Comparison of ENCODE assay signal across 11 cellular contexts in genomic region chr20:11454966-11455799, GRCh38.
DNase-seq lines count a peak whose midpoint lies in the region; ATAC-seq and TF ChIP-seq lines count a peak whose summit lies in the region.
"Had no signal": no experiment of that assay in that cellular context is flagged by ENCODE, and none has a peak within 500 bp of the region (broad histone marks: within the 10 kb centered on the region; RNA-seq: fewer than 3 reads in every experiment).

No MANE protein-coding gene starts in this region.

- no peaks in the 10 kb centered on the region for H3K27me3 ChIP-seq in right lobe of liver

- ATAC-seq in HG02943 (IDR thresholded peaks at IDR 0.05; ENCODE audit: low read depth, unreplicated experiment) (peak; percentile 40), right lobe of liver (no peak), HG03571 (IDR thresholded peaks at IDR 0.05; ENCODE audit: unreplicated experiment) (no peak)
- ATAC-seq: stimulated activated naive CD8-positive, alpha-beta T cell treated with anti-CD3 and anti-CD28 coated beads, Interleukin-15, Interleukin-2, amounts not matched to agents 100 U/mL and 50 U/mL, for 24 hours had no signal

- H3K36me3 ChIP-seq in right lobe of liver = no peaks in the 10 kb centered on the region

- no peak for TF ChIP-seq CTCF in right lobe of liver (IDR thresholded peaks at IDR 0.05)

- no peak overlapping the region for H3K4me3 ChIP-seq in right lobe of liver

- DNase-seq in ELF-1 (ENCODE audit: low read depth, low spot score) (peak; percentile 86), T1000 (lab: John Stamatoyannopoulos, UW) (peak; percentile 34), iris pigment epithelial cell (ENCODE audit: low read depth) (peak; percentile 91), occipital lobe (lab: John Stamatoyannopoulos, UW) (no peak), right lobe of liver (no peak), HUDEP-2 (lab: John Stamatoyannopoulos, UW; ENCODE audit: unreplicated experiment in 76 of 76) (no peak)
- DNase-seq: midbrain; NCI-H1417; stimulated activated naive CD8-positive, alpha-beta T cell treated with anti-CD3 and anti-CD28 coated beads, Interleukin-15, Interleukin-2, amounts not matched to agents 100 U/mL and 50 U/mL, for 24 hours had no signal

- WGBS in right lobe of liver (ENCODE audit: insufficient coverage, low coverage, low lambda C conversion rate, missing lambda C conversion rate) = 27% methylated on average over 7 of the region's 7 CpGs

- intact Hi-C loops in right lobe of liver (cut with DNase I) = no loop called here

- H3K4me1 ChIP-seq in right lobe of liver = no peaks in the 10 kb centered on the region

- no peak overlapping the region for H3K27ac ChIP-seq in right lobe of liver

- no peaks in the 10 kb centered on the region for H3K9me3 ChIP-seq in right lobe of liver

- no peak for TF ChIP-seq POLR2A in right lobe of liver (IDR thresholded peaks at IDR 0.05)

Comparison
In these comparisons a context has a peak if more than half of its experiments do, and no peak if none do; other contexts are left out.
1. DNase-seq: peak in ELF-1 (single experiment), T1000 (single experiment) and iris pigment epithelial cell (single experiment); none in occipital lobe (single experiment), right lobe of liver (0 of 3) and HUDEP-2 (0 of 76).